Comparison of ENCODE assay signal across 21 cellular contexts in genomic region chr10:132334883-132335188, GRCh38.
"Had no signal": no experiment of that assay in that cellular context is flagged by ENCODE, and none has a peak within 500 bp of the region (broad histone marks: within the 10 kb centered on the region; RNA-seq: fewer than 3 reads in every experiment).

No MANE protein-coding gene starts in this region.

- H3K4me3 ChIP-seq: ascending aorta, gastrocnemius medialis, mucosa of descending colon, tibial artery, vagina had no signal

- H3K36me3 ChIP-seq: gastrocnemius medialis, neutrophil had no signal

- H3K9me3 ChIP-seq: ascending aorta, gastrocnemius medialis, mucosa of descending colon, neutrophil, tibial artery, vagina had no signal

- H3K27me3 ChIP-seq: ascending aorta, gastrocnemius medialis, neutrophil, tibial artery, vagina had no signal

- H3K27ac ChIP-seq: ascending aorta, gastrocnemius medialis, neutrophil, tibial artery, vagina had no signal

- DNase-seq: activated CD4-positive, alpha-beta T cell treated with anti-CD3 and anti-CD28 coated beads, Interleukin-2, amount 10 ng/mL, durations not matched to agents 24 days and 14 days; activated CD8-positive, alpha-beta memory T cell treated with anti-CD3 and anti-CD28 coated beads, Interleukin-2, amount 50 U/mL, for 4 hours; activated naive CD4-positive, alpha-beta T cell treated with anti-CD3 and anti-CD28 coated beads, Interleukin-2, amount 10 ng/mL, durations not matched to agents 7 days and 5 days; activated naive CD8-positive, alpha-beta T cell treated with anti-CD3 and anti-CD28 coated beads, Interleukin-2, amount 50 U/mL, for 24 hours; activated T-cell treated with anti-CD3 and anti-CD28 coated beads, Interleukin-2, amount 50 U/mL, for 4 hours; cerebellar nuclear complex; cortex of kidney; effector CD8-positive, alpha-beta T cell; kidney glomerular epithelial cell; left ventricle myocardium superior; mucosa of descending colon; naive thymus-derived CD4-positive, alpha-beta T cell; stimulated activated naive CD4-positive, alpha-beta T cell; T-helper 9 cell had no signal

- ATAC-seq: activated T-cell treated with anti-CD3 and anti-CD28 coated beads, Interleukin-2, amount 50 U/mL, for 4 hours; esophagus mucosa; gastrocnemius medialis; mucosa of descending colon; T-cell had no signal
